ENCODE assay signal across 30 cellular contexts in the genomic region with DNA sequence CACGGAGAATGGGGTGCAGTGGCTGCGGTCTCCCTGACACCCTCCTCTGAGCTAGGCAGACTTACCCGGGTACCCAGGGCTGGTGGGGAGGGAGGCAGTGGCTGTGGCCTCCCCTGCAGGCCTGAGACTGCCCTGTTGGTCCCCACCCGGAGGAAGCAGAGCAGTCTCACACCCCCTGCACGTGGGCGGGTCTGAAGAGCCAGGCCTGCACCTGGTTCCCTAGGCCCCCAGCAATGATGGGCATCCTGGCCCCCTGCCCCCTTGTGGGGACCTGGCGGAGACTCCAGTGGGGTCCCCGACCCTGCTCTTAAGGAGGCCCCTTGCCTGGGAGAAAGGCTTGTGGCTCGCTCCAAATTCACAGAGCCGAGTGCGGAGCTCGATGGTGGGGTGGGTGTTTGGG. TPM values are rescaled to one million over a fixed set of nuclear protein-coding genes. Genes with fewer than 3 reads are reported as not detected.
"Had no signal": no experiment of that assay in that cellular context is flagged by ENCODE, and none has a peak within 500 bp of the region (broad histone marks: within the 10 kb centered on the region; RNA-seq: fewer than 3 reads in every experiment).

No MANE protein-coding gene starts in this region.

- H3K9me3 Mint-ChIP-seq: activated CD4-positive, alpha-beta memory T cell treated with anti-CD3 and anti-CD28 coated beads, Interleukin-2, amount 10 ng/mL, durations not matched to agents 7 days and 5 days; activated naive CD8-positive, alpha-beta T cell treated with anti-CD3 and anti-CD28 coated beads for 36 hours had no signal

- H3K27me3 ChIP-seq: brain microvascular endothelial cell, Peyer's patch had no signal

- H3K4me3 Mint-ChIP-seq: activated CD4-positive, alpha-beta memory T cell treated with anti-CD3 and anti-CD28 coated beads, Interleukin-2, amount 10 ng/mL, durations not matched to agents 7 days and 5 days; activated CD8-positive, alpha-beta memory T cell treated with anti-CD3 and anti-CD28 coated beads, Interleukin-2, amount 10 ng/mL, durations not matched to agents 7 days and 5 days; activated naive CD8-positive, alpha-beta T cell treated with anti-CD3 and anti-CD28 coated beads for 36 hours had no signal

- H3K4me3 ChIP-seq: Peyer's patch had no signal

- H3K27ac ChIP-seq: brain microvascular endothelial cell, Peyer's patch, WERI-Rb-1 had no signal

- ATAC-seq: activated CD8-positive, alpha-beta memory T cell treated with anti-CD3 and anti-CD28 coated beads, Interleukin-2, amount 10 ng/mL, durations not matched to agents 7 days and 5 days; PC-3 had no signal

- H3K4me1 ChIP-seq: Peyer's patch had no signal

- H3K36me3 Mint-ChIP-seq: activated CD8-positive, alpha-beta memory T cell treated with anti-CD3 and anti-CD28 coated beads, Interleukin-2, amount 10 ng/mL, durations not matched to agents 7 days and 5 days had no signal

- H3K36me3 ChIP-seq: brain microvascular endothelial cell, Peyer's patch, WERI-Rb-1 had no signal

- DNase-seq: activated CD4-positive, alpha-beta memory T cell treated with anti-CD3 and anti-CD28 coated beads, Interleukin-2, amount 10 ng/mL, durations not matched to agents 7 days and 5 days; activated CD4-positive, alpha-beta T cell treated with anti-CD3 and anti-CD28 coated beads for 1 hour; activated CD4-positive, alpha-beta T cell treated with anti-CD3 and anti-CD28 coated beads for 48 hours; activated CD4-positive, CD25-positive, alpha-beta regulatory T cell; activated CD8-positive, alpha-beta memory T cell treated with anti-CD3 and anti-CD28 coated beads for 24 hours; activated CD8-positive, alpha-beta memory T cell treated with anti-CD3 and anti-CD28 coated beads, Interleukin-2, amount 10 ng/mL, durations not matched to agents 7 days and 5 days; activated CD8-positive, alpha-beta memory T cell treated with anti-CD3 and anti-CD28 coated beads, Interleukin-2, amount 50 U/mL, for 48 hours; activated effector memory CD4-positive, alpha-beta T cell treated with Interleukin-2 at 50 U/mL for 16 hours; activated naive CD4-positive, alpha-beta T cell treated with anti-CD3 and anti-CD28 coated beads, Interleukin-2, amount 50 U/mL, for 16 hours; activated naive CD8-positive, alpha-beta T cell treated with anti-CD3 and anti-CD28 coated beads for 36 hours; activated T-cell treated with anti-CD3 and anti-CD28 coated beads, Interleukin-2, amount 50 U/mL, for 48 hours; amniotic stem cell; brain microvascular endothelial cell; central memory CD4-positive, alpha-beta T cell; MM.1S; MV-4-11; NCI-H1092; NCI-H1436 treated with DMSO at 0.1 percent for 48 hours; NCI-H1694 treated with DMSO at 0.1 percent for 48 hours; NCI-H2029; NCI-H345; NCI-H524 treated with DMSO at 0.1 percent for 48 hours; NK-92 treated with Interleukin-12 subunit alpha and Interleukin-12 subunit beta, amount 100 ng/mL, for 24 hours; PC-3; Peyer's patch; RPMI8226; T1000; WERI-Rb-1 had no signal

- H3K9me3 ChIP-seq: Peyer's patch had no signal

- H3K27me3 Mint-ChIP-seq: activated CD4-positive, alpha-beta memory T cell treated with anti-CD3 and anti-CD28 coated beads, Interleukin-2, amount 10 ng/mL, durations not matched to agents 7 days and 5 days; activated CD8-positive, alpha-beta memory T cell treated with anti-CD3 and anti-CD28 coated beads, Interleukin-2, amount 10 ng/mL, durations not matched to agents 7 days and 5 days; activated naive CD8-positive, alpha-beta T cell treated with anti-CD3 and anti-CD28 coated beads for 36 hours had no signal

- H3K4me1 Mint-ChIP-seq: activated CD4-positive, alpha-beta memory T cell treated with anti-CD3 and anti-CD28 coated beads, Interleukin-2, amount 10 ng/mL, durations not matched to agents 7 days and 5 days; activated CD8-positive, alpha-beta memory T cell treated with anti-CD3 and anti-CD28 coated beads, Interleukin-2, amount 10 ng/mL, durations not matched to agents 7 days and 5 days had no signal

- H3K27ac Mint-ChIP-seq: activated CD4-positive, alpha-beta memory T cell treated with anti-CD3 and anti-CD28 coated beads, Interleukin-2, amount 10 ng/mL, durations not matched to agents 7 days and 5 days; activated CD8-positive, alpha-beta memory T cell treated with anti-CD3 and anti-CD28 coated beads, Interleukin-2, amount 10 ng/mL, durations not matched to agents 7 days and 5 days; activated naive CD8-positive, alpha-beta T cell treated with anti-CD3 and anti-CD28 coated beads for 36 hours had no signal

RNA-seq across cellular contexts. Expression of a gene that starts 13.8 kb away (rescaled TPM):
- total RNA-seq: LHCN-M2, NCI-H460, PC-3 had no signal
